Comparison of ENCODE assay signal across 8 cellular contexts in genomic region chr3:72487078-72487765, GRCh38. TPM values are rescaled to one million over a fixed set of nuclear protein-coding genes. Genes with fewer than 3 reads are reported as not detected.
DNase-seq lines count a peak whose midpoint lies in the region; ATAC-seq lines count a peak whose summit lies in the region.

No MANE protein-coding gene starts in this region.

- intact Hi-C loops in left cardiac atrium (cut with DNase I) = no loop called here

- DNase-seq in activated T-cell treated with anti-CD3 and anti-CD28 coated beads for 48 hours (ENCODE audit: low read depth) (peak; percentile 73), activated T-cell treated with anti-CD3 and anti-CD28 coated beads for 4 hours (no peak), left cardiac atrium (peak; percentile 72), NCI-H1092 treated with DMSO at 0.1 percent for 48 hours (lab: John Stamatoyannopoulos, UW) (no peak), SKM-1 (lab: John Stamatoyannopoulos, UW; ENCODE audit: unreplicated experiment) (no peak), NCI-H187 treated with DMSO at 0.1 percent for 48 hours (lab: John Stamatoyannopoulos, UW) (no peak)
- peak; percentile 77 for DNase-seq in activated CD4-positive, alpha-beta T cell treated with anti-CD3 and anti-CD28 coated beads for 48 hours
- peak; percentile 79 for DNase-seq in stimulated activated CD4-positive, alpha-beta T cell treated with anti-CD3 and anti-CD28 coated beads, Interleukin-15, amount 100 ng/mL, for 24 hours

- peak; percentile 64 to 79 for ATAC-seq in left cardiac atrium

RNA-seq across cellular contexts. Expression of gene RYBP, which starts 40.8 kb away (rescaled TPM):
- total RNA-seq in left cardiac atrium = 10 to 100 TPM in 1 of 2 donors, 1 to 10 TPM in 1; 8.7 to 10.3 TPM

Comparison
In these comparisons a context has a peak if more than half of its experiments do, and no peak if none do; other contexts are left out.
1. DNase-seq: peak in activated T-cell treated with anti-CD3 and anti-CD28 coated beads for 48 hours (single experiment), activated CD4-positive, alpha-beta T cell treated with anti-CD3 and anti-CD28 coated beads for 48 hours (single experiment), left cardiac atrium (single experiment) and stimulated activated CD4-positive, alpha-beta T cell treated with anti-CD3 and anti-CD28 coated beads, Interleukin-15, amount 100 ng/mL, for 24 hours (single experiment); none in activated T-cell treated with anti-CD3 and anti-CD28 coated beads for 4 hours (single experiment), NCI-H1092 treated with DMSO at 0.1 percent for 48 hours (single experiment), SKM-1 (single experiment) and NCI-H187 treated with DMSO at 0.1 percent for 48 hours (single experiment).